8 cellular contexts compared by ENCODE assay signal in the genomic region with DNA sequence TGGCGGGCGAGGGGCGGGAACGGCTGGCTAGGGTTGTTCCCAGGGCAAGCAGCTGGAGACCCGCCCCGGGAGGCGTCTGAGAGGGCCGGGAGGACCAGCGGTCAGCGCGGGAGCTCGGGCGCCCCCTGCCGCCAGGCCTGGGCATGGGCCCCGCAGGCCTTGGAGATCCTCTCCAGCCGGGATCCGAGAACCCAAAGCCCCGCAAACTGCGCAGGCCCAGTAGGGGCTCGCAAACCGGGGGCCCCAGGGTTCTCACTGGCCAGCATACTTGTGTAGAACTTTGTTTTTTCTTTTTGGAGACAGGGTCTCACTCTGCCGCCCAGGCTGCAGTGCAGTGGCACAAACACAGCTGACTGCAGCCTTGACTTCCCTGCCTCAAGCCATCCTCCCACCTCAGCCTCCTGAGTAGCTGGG. TPM values are rescaled to one million over a fixed set of nuclear protein-coding genes. Genes with fewer than 3 reads are reported as not detected.
DNase-seq lines count a peak whose midpoint lies in the region; ATAC-seq and TF ChIP-seq lines count a peak whose summit lies in the region.

No MANE protein-coding gene starts in this region.

- no peaks in the 10 kb centered on the region for H3K4me1 ChIP-seq in RWPE2 (ENCODE audit: insufficient read depth, poor library complexity, severe bottlenecking)
- H3K4me1 ChIP-seq in ectodermal cell (ENCODE audit: control insufficient read depth, insufficient read depth, low read length) = peaks cover 17% of the 10 kb centered on the region
- H3K4me1 ChIP-seq in mesodermal cell (ENCODE audit: control insufficient read depth, insufficient read depth, low read length, poor library complexity, severe bottlenecking) = peaks cover 3% of the 10 kb centered on the region

- H3K36me3 ChIP-seq in RWPE2 (ENCODE audit: low read depth) = no peaks in the 10 kb centered on the region
- no peaks in the 10 kb centered on the region for H3K36me3 ChIP-seq in ectodermal cell (ENCODE audit: control insufficient read depth, insufficient read depth, low read length)
- no peaks in the 10 kb centered on the region for H3K36me3 ChIP-seq in mesodermal cell (ENCODE audit: control insufficient read depth, insufficient read depth, low read length)

- peaks cover 47% of the 10 kb centered on the region for H3K27me3 ChIP-seq in RWPE2 (ENCODE audit: insufficient read depth, poor library complexity, severe bottlenecking)
- H3K27me3 ChIP-seq in ectodermal cell (ENCODE audit: control insufficient read depth, insufficient read depth, low read length, poor library complexity, severe bottlenecking) = no peaks in the 10 kb centered on the region

- DNase-seq in stimulated activated CD4-positive, alpha-beta T cell treated with anti-CD3 and anti-CD28 coated beads, Interleukin-15, amount 100 ng/mL, for 24 hours = peak; percentile 70
- DNase-seq in stimulated activated CD4-positive, alpha-beta T cell treated with anti-CD3 and anti-CD28 coated beads, Interleukin-12 subunit alpha, Interleukin-12 subunit beta, amount 100 ng/mL, for 4 hours = no peak
- DNase-seq in RWPE2 (ENCODE audit: low spot score) (no peak), KG1 (lab: John Stamatoyannopoulos, UW) (no peak), midbrain (lab: John Stamatoyannopoulos, UW) (no peak)

- no peaks in the 10 kb centered on the region for H3K9me3 ChIP-seq in RWPE2 (ENCODE audit: severe bottlenecking)
- no peaks in the 10 kb centered on the region for H3K9me3 ChIP-seq in ectodermal cell (ENCODE audit: control insufficient read depth, low read length)
- no peaks in the 10 kb centered on the region for H3K9me3 ChIP-seq in mesodermal cell (ENCODE audit: control insufficient read depth, low read length)

- ATAC-seq in RWPE2 (ENCODE audit: low read depth) (peak; percentile 59), GM21737 (IDR thresholded peaks at IDR 0.05; ENCODE audit: unreplicated experiment) (no peak)

- WGBS in ectodermal cell, 2 experiments = 3 to 4% methylated on average over 22 of the region's 22 CpGs
- 3 to 6% methylated on average over 22 of the region's 22 CpGs for WGBS in mesodermal cell (ENCODE audit: insufficient coverage in 2 of 2), 2 experiments

- H3K4me3 ChIP-seq in RWPE2 (ENCODE audit: severe bottlenecking) (no peak overlapping the region), ectodermal cell (ENCODE audit: insufficient read depth, low read depth, low read length) (peak overlapping the region; percentile 20), mesodermal cell (ENCODE audit: extremely low read depth, insufficient read depth, low read length, poor library complexity, severe bottlenecking) (peak overlapping the region; percentile 26)

- H3K27ac ChIP-seq in RWPE2 (ENCODE audit: poor library complexity, severe bottlenecking) (no peak overlapping the region), ectodermal cell (ENCODE audit: insufficient read depth, low read depth, low read length, poor library complexity, severe bottlenecking) (no peak overlapping the region), mesodermal cell (ENCODE audit: low read depth, low read length, severe bottlenecking) (no peak overlapping the region)

- peak; percentile 66 for TF ChIP-seq CTCF in RWPE2 (IDR thresholded peaks at IDR 0.05; ENCODE audit: poor library complexity, severe bottlenecking)

RNA-seq across cellular contexts. Expression of a gene that starts 20.8 kb away (rescaled TPM):
- polyA plus RNA-seq in ectodermal cell (2013, experiment 1 of 4) = 86.8 TPM
- polyA plus RNA-seq in ectodermal cell (2013, experiment 2 of 4) = 75.8 TPM
- polyA plus RNA-seq in ectodermal cell (2013, experiment 3 of 4) = 49.6 TPM
- polyA plus RNA-seq in ectodermal cell (2013, experiment 4 of 4) = 50.4 TPM
- 20.3 TPM for polyA plus RNA-seq in mesodermal cell (2013, experiment 1 of 2)
- polyA plus RNA-seq in mesodermal cell (2013, experiment 2 of 2) = 16.5 TPM
